In the genomic region with DNA sequence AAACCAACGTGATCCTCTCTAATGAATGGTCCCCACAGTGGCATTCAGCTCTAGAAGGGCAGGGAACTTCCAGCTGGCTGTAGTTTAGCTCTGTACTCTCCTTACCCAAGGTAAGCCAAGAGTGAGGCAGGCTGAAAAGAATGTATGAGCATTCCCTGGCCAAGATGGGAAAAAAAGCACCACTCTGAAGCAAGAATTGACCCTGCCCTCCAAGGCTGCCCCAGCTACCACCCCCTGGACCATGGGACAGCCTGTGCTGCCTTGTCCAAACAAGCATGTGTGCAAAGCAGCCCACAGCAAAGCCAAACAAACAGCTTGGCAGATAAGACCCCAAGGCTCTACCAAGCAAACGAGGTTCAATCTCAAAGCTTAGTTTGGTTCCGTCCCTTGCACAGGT, we compare ENCODE assay signal across 14 cellular contexts.
A peak's percentile ranks its signal among the peaks of the same experiment; 100 is the strongest.
DNase-seq lines count a peak whose midpoint lies in the region; ATAC-seq and TF ChIP-seq lines count a peak whose summit lies in the region.
"Had no signal": no experiment of that assay in that cellular context is flagged by ENCODE, and none has a peak within 500 bp of the region (broad histone marks: within the 10 kb centered on the region; RNA-seq: fewer than 3 reads in every experiment).

No MANE protein-coding gene starts in this region.

- H3K36me3 ChIP-seq in body of pancreas (replicated peaks in 1 of 2; ENCODE audit: insufficient read depth in 1 of 2, low read depth in 2 of 2) (no peaks in the 10 kb centered on the region), left ventricle myocardium inferior (no peaks in the 10 kb centered on the region), rectal smooth muscle tissue (ENCODE audit: control insufficient read depth, insufficient read depth, low read length) (no peaks in the 10 kb centered on the region)

- peak; percentile 20 for DNase-seq in EL
- peak; percentile 35 to 74 (median 61) for DNase-seq in body of pancreas
- no peak for DNase-seq in left ventricle myocardium inferior
- no peak for DNase-seq in T1000 (lab: John Stamatoyannopoulos, UW)
- DNase-seq: activated naive CD8-positive, alpha-beta T cell treated with anti-CD3 and anti-CD28 coated beads, Interleukin-2, amount 10 ng/mL, durations not matched to agents 7 days and 5 days; effector CD8-positive, alpha-beta T cell; GF-D8; NCI-H2171 treated with DMSO at 0.1 percent for 48 hours; PC-3 had no signal

- ATAC-seq in body of pancreas (peak; percentile 87), GM21717 (IDR thresholded peaks at IDR 0.05; ENCODE audit: unreplicated experiment) (no peak), GM18502 (IDR thresholded peaks at IDR 0.05; ENCODE audit: poor library complexity, unreplicated experiment) (no peak), HG02852 (IDR thresholded peaks at IDR 0.05; ENCODE audit: unreplicated experiment) (no peak)
- ATAC-seq: PC-3 had no signal

- H3K4me3 ChIP-seq in body of pancreas = no peak overlapping the region
- H3K4me3 ChIP-seq in left ventricle myocardium inferior = no peak overlapping the region
- H3K4me3 ChIP-seq in rectal smooth muscle tissue (ENCODE audit: low read length) = no peak overlapping the region

- H3K9me3 ChIP-seq in body of pancreas (no peaks in the 10 kb centered on the region), left ventricle myocardium inferior (replicated peaks) (peaks cover 8% of the 10 kb centered on the region)

- no peak for TF ChIP-seq POLR2A in body of pancreas (IDR thresholded peaks at IDR 0.05)

- H3K27ac ChIP-seq in body of pancreas = peak overlapping the region in 3 of 4 donors; percentile 42 to 69 (median 43)
- peak overlapping the region; percentile 84 for H3K27ac ChIP-seq in left ventricle myocardium inferior (replicated peaks)
- H3K27ac ChIP-seq in rectal smooth muscle tissue (ENCODE audit: low read depth, low read length) = peak overlapping the region; percentile 72
- H3K27ac ChIP-seq: C4-2B had no signal

- no peak overlapping the region for H3K9ac ChIP-seq in rectal smooth muscle tissue (ENCODE audit: low read length)

- 23 to 26% methylated on average over 3 of the region's 3 CpGs for WGBS in body of pancreas, 2 donors

- TF ChIP-seq CTCF in body of pancreas (IDR thresholded peaks at IDR 0.05) (no peak), left ventricle myocardium inferior (IDR thresholded peaks at IDR 0.05; ENCODE audit: borderline replicate concordance) (no peak)

- H3K4me1 ChIP-seq in body of pancreas = peaks cover 33% of the 10 kb centered on the region
- peaks cover 89% of the 10 kb centered on the region for H3K4me1 ChIP-seq in left ventricle myocardium inferior
- H3K4me1 ChIP-seq in rectal smooth muscle tissue (ENCODE audit: control insufficient read depth, insufficient read depth, low read length) = peaks cover 3% of the 10 kb centered on the region

- H3K27me3 ChIP-seq in body of pancreas = no peaks in the 10 kb centered on the region
- H3K27me3 ChIP-seq in left ventricle myocardium inferior (ENCODE audit: low read depth) = no peaks in the 10 kb centered on the region
- H3K27me3 ChIP-seq in rectal smooth muscle tissue (ENCODE audit: control insufficient read depth, insufficient read depth, low read length) = no peaks in the 10 kb centered on the region

- intact Hi-C loops in body of pancreas (cut with DNase I) = no loop called here
- intact Hi-C loops in left ventricle myocardium inferior (cut with micrococcal nuclease) = no loop called here

Comparison
In these comparisons a context has a peak if more than half of its experiments do, and no peak if none do; other contexts are left out.
1. DNase-seq: peak in EL (single experiment) and body of pancreas (4 of 4); none in left ventricle myocardium inferior (single experiment) and T1000 (single experiment).
2. Peak in every context shown above with its lines, with median percentiles within 50 percentile points of each other: H3K27ac ChIP-seq.